10 cellular contexts compared by ENCODE assay signal in the genomic region with DNA sequence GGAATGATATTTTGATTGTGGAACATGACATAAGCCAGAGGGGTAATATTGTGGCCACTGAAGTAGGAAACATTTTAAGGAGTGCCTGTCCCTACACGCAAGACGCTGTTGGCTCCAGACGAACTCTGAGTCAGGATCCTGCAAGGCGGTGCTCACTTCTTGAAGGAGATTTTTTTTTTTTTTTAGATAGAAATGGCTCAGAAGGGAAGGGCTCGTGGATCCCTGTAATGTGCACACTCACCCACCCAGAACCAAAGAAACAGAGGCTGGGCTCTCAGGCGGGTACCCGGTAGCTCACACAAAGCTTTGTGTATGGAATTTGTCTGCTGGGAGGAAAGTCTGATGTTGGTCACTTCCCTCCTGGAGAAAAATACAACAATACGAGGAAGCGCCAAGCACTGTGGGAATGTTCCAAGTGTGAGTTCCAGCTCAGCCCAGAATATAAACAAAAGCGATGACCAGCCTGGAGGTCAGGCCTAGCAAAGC. TPM values are rescaled to one million over a fixed set of nuclear protein-coding genes. Genes with fewer than 3 reads are reported as not detected.
A peak's percentile ranks its signal among the peaks of the same experiment; 100 is the strongest.
DNase-seq lines count a peak whose midpoint lies in the region; ATAC-seq and TF ChIP-seq lines count a peak whose summit lies in the region.
"Had no signal": no experiment of that assay in that cellular context is flagged by ENCODE, and none has a peak within 500 bp of the region (broad histone marks: within the 10 kb centered on the region; RNA-seq: fewer than 3 reads in every experiment).

No MANE protein-coding gene starts in this region.

- POLR2A ChIA-PET in IMR-90 (lab: Charles Lee; ENCODE audit: unreplicated experiment), result interaction anchor here (1.3 kb wide), 1 partner anchor 56 kb away, joined by 3 read pairs; no protein-coding TSS in a partner anchor

- no peaks in the 10 kb centered on the region for H3K27me3 ChIP-seq in IMR-90 (ENCODE audit: control insufficient read depth, insufficient read depth, low read length)
- no peaks in the 10 kb centered on the region for H3K27me3 ChIP-seq in stomach

- H3K18ac ChIP-seq in IMR-90 (ENCODE audit: low read depth, low read length), result 0 out of 2 replicates have a peak overlapping the region, but pooled peaks have one; percentile 15

- no peak overlapping the region; the same call in 1 of the 2 replicates for H4K5ac ChIP-seq in IMR-90 (ENCODE audit: low read depth, low read length)

- peak overlapping the region; percentile 59 for H2BK20ac ChIP-seq in IMR-90 (ENCODE audit: low read depth, low read length)

- H3K4me3 ChIP-seq in IMR-90 (ENCODE audit: insufficient read depth, low read depth, low read length), result peak overlapping the region; percentile 4; the same call in 1 of the 2 replicates
- H3K4me3 ChIP-seq in stomach, result no peak overlapping the region

- CTCF ChIA-PET in IMR-90 (lab: Yijun Ruan, JAX), result interaction anchor here (1.2 kb wide), 1 partner anchor 18 kb away, joined by 5 read pairs; no protein-coding TSS in a partner anchor

- H3K9me1 ChIP-seq in IMR-90 (ENCODE audit: insufficient read depth, low read length), result peaks cover 25% of the 10 kb centered on the region

- no peak for TF ChIP-seq RAD21 in IMR-90 (IDR thresholded peaks at IDR 0.05; ENCODE audit: low read length)

- no peaks in the 10 kb centered on the region for H3K36me3 ChIP-seq in IMR-90 (ENCODE audit: control insufficient read depth, insufficient read depth, low read length)
- no peaks in the 10 kb centered on the region for H3K36me3 ChIP-seq in stomach

- H3K4ac ChIP-seq in IMR-90 (ENCODE audit: low read depth, low read length), result peak overlapping the region; percentile 90

- H3K79me1 ChIP-seq in IMR-90 (ENCODE audit: low read depth in 1 of 2, low read length in 2 of 2), result peaks cover 46 to 90% of the 10 kb centered on the region in 2 experiments

- H3K9ac ChIP-seq in IMR-90 (ENCODE audit: low read depth, low read length), result peak overlapping the region; percentile 36; the same call in 1 of the 2 replicates

- H3K27ac ChIP-seq in IMR-90 (ENCODE audit: insufficient read depth, low read length), result peak overlapping the region; percentile 72
- peak overlapping the region; percentile 82 to 91 (median 87) for H3K27ac ChIP-seq in stomach

- in situ Hi-C loops in IMR-90 (cut with MboI; ENCODE audit: low sequenced_read_pairs), result no loop called here

- peak overlapping the region; percentile 77 for H2BK120ac ChIP-seq in IMR-90 (ENCODE audit: low read depth, low read length)

- peak overlapping the region in 1 of 2 experiments; percentile 83; a peak in 2 of 4 replicates for H4K8ac ChIP-seq in IMR-90 (ENCODE audit: low read depth in 2 of 2, low read length in 2 of 2)

- WGBS in IMR-90 (ENCODE audit: extremely low coverage in 2 of 2, insufficient read length in 1 of 2), 2 experiments, result no CpG with 5 or more reads among the region's 10 CpGs
- 18 to 35% (median 20%) methylated on average over 10 of the region's 10 CpGs for WGBS in stomach, 5 donors

- H3K4me3 Mint-ChIP-seq in activated naive CD8-positive, alpha-beta T cell treated with anti-CD3 and anti-CD28 coated beads for 36 hours, result no peak overlapping the region

- H2AK9ac ChIP-seq in IMR-90 (replicated peaks; ENCODE audit: low read depth, low read length, poor library complexity), result peak overlapping the region; percentile 4

- peak; percentile 15 for TF ChIP-seq EP300 in stomach (IDR thresholded peaks at IDR 0.05)

- H4K91ac ChIP-seq in IMR-90 (ENCODE audit: insufficient read depth, low read depth, low read length), result peak overlapping the region; percentile 74; the same call in 1 of the 2 replicates

- dilution Hi-C loops in IMR-90 (cut with HindIII; ENCODE audit: low sequenced_read_pairs, unreplicated experiment), result no loop called here

- peak overlapping the region; percentile 74 for H2AFZ ChIP-seq in IMR-90 (replicated peaks; ENCODE audit: low read length, poor library complexity)

- no peak overlapping the region; the same call in 2 of the 3 replicates for H2BK15ac ChIP-seq in IMR-90 (ENCODE audit: low read depth, low read length)

- H4K20me1 ChIP-seq in IMR-90 (ENCODE audit: insufficient read depth, low read length), result peaks cover 55% of the 10 kb centered on the region

- peaks cover 24% of the 10 kb centered on the region for H3K36me3 Mint-ChIP-seq in activated naive CD8-positive, alpha-beta T cell treated with anti-CD3 and anti-CD28 coated beads for 36 hours

- DNase-seq in IMR-90, result peak; percentile 91
- peak; percentile 51 for DNase-seq in dedifferentiated amniotic fluid mesenchymal stem cell (ENCODE audit: extremely low spot score)
- no peak for DNase-seq in left colon
- DNase-seq in stomach, result peak; percentile 73
- DNase-seq in DMS53 (lab: John Stamatoyannopoulos, UW), result no peak
- no peak for DNase-seq in iPS-NIHi7 (ENCODE audit: extremely low spot score)
- DNase-seq in NCI-H748 (lab: John Stamatoyannopoulos, UW; ENCODE audit: unreplicated experiment), result no peak
- no peak for DNase-seq in activated naive CD8-positive, alpha-beta T cell treated with anti-CD3 and anti-CD28 coated beads for 36 hours
- DNase-seq: SIG-M5; stimulated activated naive CD4-positive, alpha-beta T cell treated with Interleukin-2 at 50 U/mL for 16 hours had no signal

- no peak overlapping the region for H3K27ac Mint-ChIP-seq in activated naive CD8-positive, alpha-beta T cell treated with anti-CD3 and anti-CD28 coated beads for 36 hours

- no TSS peak for BruUV-seq in IMR-90 (replicated peaks; lab: Mats Ljungman, UMichigan)

- H3K9me3 ChIP-seq in IMR-90 (ENCODE audit: control insufficient read depth, insufficient read depth, low read length) (no peaks in the 10 kb centered on the region), stomach (no peaks in the 10 kb centered on the region)

- H3K56ac ChIP-seq in IMR-90 (ENCODE audit: extremely low read depth, insufficient read depth, low read length), result peak overlapping the region; percentile 55; the same call in 1 of the 2 replicates

- peak overlapping the region; percentile 50; the same call in 1 of the 2 replicates for H3K23ac ChIP-seq in IMR-90 (ENCODE audit: low read depth, low read length)

- peak overlapping the region; percentile 77 for H2BK5ac ChIP-seq in IMR-90 (ENCODE audit: low read depth, low read length, poor library complexity, severe bottlenecking)

- no peaks in the 10 kb centered on the region for H3K27me3 Mint-ChIP-seq in activated naive CD8-positive, alpha-beta T cell treated with anti-CD3 and anti-CD28 coated beads for 36 hours

- TF ChIP-seq CTCF in IMR-90 (conservative IDR thresholded peaks at IDR 0.05; ENCODE audit: low read depth, low read length) (no peak), stomach (IDR thresholded peaks at IDR 0.05) (no peak)

- peak; percentile 85 for ATAC-seq in IMR-90 (ENCODE audit: low read depth)
- peak; percentile 53 for ATAC-seq in left colon

- H3K9me3 Mint-ChIP-seq in activated naive CD8-positive, alpha-beta T cell treated with anti-CD3 and anti-CD28 coated beads for 36 hours, result no peaks in the 10 kb centered on the region

- peak overlapping the region; percentile 48; the same call in 1 of the 2 replicates for H2AK5ac ChIP-seq in IMR-90 (ENCODE audit: low read depth, low read length)

- 0 out of 2 replicates have a peak, but pooled peaks have one; percentile 37 for TF ChIP-seq POLR2A in IMR-90 (IDR thresholded peaks at IDR 0.05; ENCODE audit: low read depth, low read length)
- no peak for TF ChIP-seq POLR2A in stomach (IDR thresholded peaks at IDR 0.05)

- H3K4me1 ChIP-seq in IMR-90 (ENCODE audit: control insufficient read depth, insufficient read depth, low read length) (peaks cover 15% of the 10 kb centered on the region), stomach (peaks cover 36 to 86% (median 61%) of the 10 kb centered on the region in 4 donors)

- peaks cover 52% of the 10 kb centered on the region for H3K4me1 Mint-ChIP-seq in activated naive CD8-positive, alpha-beta T cell treated with anti-CD3 and anti-CD28 coated beads for 36 hours

- 0 out of 2 replicates have a peak overlapping the region, but pooled peaks have one; percentile 76 for H3K14ac ChIP-seq in IMR-90 (replicated peaks; ENCODE audit: low read depth, low read length)

- H3K4me2 ChIP-seq in IMR-90 (ENCODE audit: low read depth, low read length), result peak overlapping the region; percentile 60

- intact Hi-C loops in IMR-90 (cut with micrococcal nuclease), result loop anchor here (2.0 kb wide), 1 partner anchor 15 kb away; no protein-coding TSS in a partner anchor
- intact Hi-C loops in left colon (cut with DNase I, micrococcal nuclease), result no loop called here
- intact Hi-C loops in stomach (cut with DNase I; ENCODE audit: low total_unique reads), result no loop called here

TF ChIP-seq in IMR-90, 13 proteins besides CTCF, POLR2A, EP300 and RAD21 (continues in another document):
- no peak for TF ChIP-seq MAZ (IDR thresholded peaks at IDR 0.05; ENCODE audit: borderline replicate concordance, low read depth, low read length)
- TF ChIP-seq, protein P1, sequence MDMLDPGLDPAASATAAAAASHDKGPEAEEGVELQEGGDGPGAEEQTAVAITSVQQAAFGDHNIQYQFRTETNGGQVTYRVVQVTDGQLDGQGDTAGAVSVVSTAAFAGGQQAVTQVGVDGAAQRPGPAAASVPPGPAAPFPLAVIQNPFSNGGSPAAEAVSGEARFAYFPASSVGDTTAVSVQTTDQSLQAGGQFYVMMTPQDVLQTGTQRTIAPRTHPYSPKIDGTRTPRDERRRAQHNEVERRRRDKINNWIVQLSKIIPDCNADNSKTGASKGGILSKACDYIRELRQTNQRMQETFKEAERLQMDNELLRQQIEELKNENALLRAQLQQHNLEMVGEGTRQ (IDR thresholded peaks at IDR 0.05; ENCODE audit: low read depth, low read length), result no peak
- peak; percentile 42; the same call in 1 of the 2 replicates for TF ChIP-seq FOS (IDR thresholded peaks at IDR 0.05; ENCODE audit: low read depth, low read length)
- TF ChIP-seq RCOR1 (IDR thresholded peaks at IDR 0.05; ENCODE audit: insufficient replicate concordance, low read length), result no peak
- TF ChIP-seq CHD1 (IDR thresholded peaks at IDR 0.05; ENCODE audit: low read depth, low read length), result 0 out of 2 replicates have a peak, but pooled peaks have one; percentile 64
- no peak for TF ChIP-seq RFX5 (IDR thresholded peaks at IDR 0.05; ENCODE audit: low read depth, low read length)
- no peak for TF ChIP-seq MXI1 (IDR thresholded peaks at IDR 0.05; ENCODE audit: borderline replicate concordance, low read depth, low read length)
- peak; percentile 2; the same call in 1 of the 2 replicates for TF ChIP-seq BHLHE40 (IDR thresholded peaks at IDR 0.05; ENCODE audit: low read depth, low read length)
- 0 out of 2 replicates have a peak, but pooled peaks have one; percentile 5 for TF ChIP-seq NFE2L2 (IDR thresholded peaks at IDR 0.05; ENCODE audit: low read depth, low read length)

RNA-seq across cellular contexts. Expression of a gene that starts 25.7 kb away (rescaled TPM):
- total RNA-seq in IMR-90 (2012; rRNA removed), result 13.1 and 13.3 TPM in 2 replicates
- polyA plus RNA-seq in IMR-90 (2012; rRNA removed), result 22.3 and 23.0 TPM in 2 replicates
- 14.6 and 21.5 TPM in 2 replicates for polyA plus RNA-seq in IMR-90 (2012; cell fraction: cytosol; rRNA removed)
- 30.5 and 31.7 TPM in 2 replicates for polyA plus RNA-seq in IMR-90 (2012; cell fraction: nucleus; rRNA removed; ENCODE audit: low replicate concordance)
- total RNA-seq in left colon, result 10 to 100 TPM; 61.2 to 75.0 TPM
- 10 to 100 TPM; 33.2 to 84.6 (median 57.1) TPM for total RNA-seq in stomach
- polyA plus RNA-seq in stomach, result 10 to 100 TPM in 2 of 3 donors, 1 to 10 TPM in 1; 8.4 to 19.1 (median 12.5) TPM
- 10 to 100 TPM; 82.3 to 89.0 TPM for total RNA-seq in activated naive CD8-positive, alpha-beta T cell treated with anti-CD3 and anti-CD28 coated beads for 36 hours

Comparison
In these comparisons a context has a peak if more than half of its experiments do, and no peak if none do; other contexts are left out.
1. DNase-seq: peak in IMR-90 (single experiment), dedifferentiated amniotic fluid mesenchymal stem cell (single experiment) and stomach (single experiment); none in left colon (0 of 2), DMS53 (single experiment), iPS-NIHi7 (single experiment), NCI-H748 (single experiment) and activated naive CD8-positive, alpha-beta T cell treated with anti-CD3 and anti-CD28 coated beads for 36 hours (single experiment).